In the genomic region with DNA sequence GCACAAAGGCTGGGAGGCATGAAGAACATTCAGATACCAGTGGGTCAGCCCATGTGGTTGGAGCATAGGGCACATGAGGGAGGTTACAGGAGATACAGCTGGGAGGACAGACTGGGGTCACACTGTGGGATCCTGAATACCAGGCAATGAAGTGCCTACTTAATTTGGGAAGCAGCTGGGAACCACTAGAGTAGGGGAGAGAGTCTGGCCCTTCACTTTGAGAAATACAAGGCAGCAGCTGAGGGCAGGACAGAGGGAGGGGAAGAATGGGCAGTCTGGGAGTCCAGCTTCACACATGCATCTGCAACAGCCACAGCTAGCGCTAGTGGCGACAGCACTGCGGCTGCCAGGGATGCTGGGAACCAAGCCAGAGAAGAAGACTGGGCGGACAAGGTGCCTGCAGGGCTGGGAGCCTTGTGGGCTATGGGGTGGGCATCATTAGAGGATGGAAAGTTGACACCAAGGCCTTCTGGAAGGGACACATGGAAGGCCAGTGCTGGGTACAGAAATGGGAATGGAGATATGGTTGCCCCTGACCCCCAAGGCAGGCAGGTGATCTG, we compare ENCODE assay signal across 17 cellular contexts. TPM values are rescaled to one million over a fixed set of nuclear protein-coding genes. Genes with fewer than 3 reads are reported as not detected.
DNase-seq lines count a peak whose midpoint lies in the region; ATAC-seq lines count a peak whose summit lies in the region.
"Had no signal": no experiment of that assay in that cellular context is flagged by ENCODE, and none has a peak within 500 bp of the region (broad histone marks: within the 10 kb centered on the region; RNA-seq: fewer than 3 reads in every experiment).

No MANE protein-coding gene starts in this region.

- H3K27me3 Mint-ChIP-seq in activated T-helper 2 cell treated with anti-CD3 and anti-CD28 coated beads, Interferon-gamma antibody, Interleukin-2, Interleukin-4, amounts not matched to agents 10 μg/mL and 5 μg/mL and 100 μg/mL, durations not matched to agents 14 hours and 24 hours and 36 hours (ENCODE audit: low read depth), result peaks cover 43% of the 10 kb centered on the region

- DNase-seq in Right ventricle myocardium superior (no peak), cardiac septum (ENCODE audit: low spot score) (no peak), NCI-H524 (lab: John Stamatoyannopoulos, UW) (peak; percentile 76 to 84), left cardiac atrium (no peak), kidney tubule cell (ENCODE audit: low spot score) (no peak)
- DNase-seq in activated CD4-positive, alpha-beta T cell treated with anti-CD3 and anti-CD28 coated beads, Interleukin-2, amount 50 U/mL, for 48 hours, result no peak
- no peak for DNase-seq in activated T-helper 2 cell treated with anti-CD3 and anti-CD28 coated beads, Interferon-gamma antibody, Interleukin-2, Interleukin-4, amounts not matched to agents 10 μg/mL and 5 μg/mL and 100 μg/mL, durations not matched to agents 14 hours and 24 hours and 36 hours (ENCODE audit: low spot score)
- DNase-seq: activated CD4-positive, alpha-beta T cell treated with anti-CD3 and anti-CD28 coated beads, Interleukin-2, amount 50 U/mL, for 4 hours; adrenal gland; CD4-positive, alpha-beta T cell; lower lobe of right lung; NCI-H1048; NCI-H2107; occipital lobe; T-helper 2 cell had no signal

- ATAC-seq in Right ventricle myocardium superior (ENCODE audit: poor library complexity) (peak; percentile 62), left cardiac atrium (peak; percentile 49 to 59)
- ATAC-seq: sciatic nerve had no signal

- no peaks in the 10 kb centered on the region for H3K4me1 Mint-ChIP-seq in activated T-helper 2 cell treated with anti-CD3 and anti-CD28 coated beads, Interferon-gamma antibody, Interleukin-2, Interleukin-4, amounts not matched to agents 10 μg/mL and 5 μg/mL and 100 μg/mL, durations not matched to agents 14 hours and 24 hours and 36 hours (ENCODE audit: low read depth)

- no peaks in the 10 kb centered on the region for H3K36me3 Mint-ChIP-seq in activated T-helper 2 cell treated with anti-CD3 and anti-CD28 coated beads, Interferon-gamma antibody, Interleukin-2, Interleukin-4, amounts not matched to agents 10 μg/mL and 5 μg/mL and 100 μg/mL, durations not matched to agents 14 hours and 24 hours and 36 hours (ENCODE audit: low read depth)

- no peak overlapping the region for H3K4me3 Mint-ChIP-seq in activated T-helper 2 cell treated with anti-CD3 and anti-CD28 coated beads, Interferon-gamma antibody, Interleukin-2, Interleukin-4, amounts not matched to agents 10 μg/mL and 5 μg/mL and 100 μg/mL, durations not matched to agents 14 hours and 24 hours and 36 hours (ENCODE audit: low read depth)
- H3K4me3 Mint-ChIP-seq: CD4-positive, alpha-beta T cell had no signal

- no peak overlapping the region for H3K27ac Mint-ChIP-seq in activated T-helper 2 cell treated with anti-CD3 and anti-CD28 coated beads, Interferon-gamma antibody, Interleukin-2, Interleukin-4, amounts not matched to agents 10 μg/mL and 5 μg/mL and 100 μg/mL, durations not matched to agents 14 hours and 24 hours and 36 hours
- H3K27ac Mint-ChIP-seq: CD4-positive, alpha-beta T cell had no signal

- H3K9me3 Mint-ChIP-seq in activated T-helper 2 cell treated with anti-CD3 and anti-CD28 coated beads, Interferon-gamma antibody, Interleukin-2, Interleukin-4, amounts not matched to agents 10 μg/mL and 5 μg/mL and 100 μg/mL, durations not matched to agents 14 hours and 24 hours and 36 hours, result no peaks in the 10 kb centered on the region
- H3K9me3 Mint-ChIP-seq: CD4-positive, alpha-beta T cell had no signal

- intact Hi-C loops in Right ventricle myocardium superior (cut with DNase I), result no loop called here
- intact Hi-C loops in cardiac septum (cut with DNase I), result no loop called here
- intact Hi-C loops in left cardiac atrium (cut with DNase I), result no loop called here
- intact Hi-C loops in activated T-helper 2 cell treated with anti-CD3 and anti-CD28 coated beads, Interferon-gamma antibody, Interleukin-2, Interleukin-4, amounts not matched to agents 10 μg/mL and 5 μg/mL and 100 μg/mL, durations not matched to agents 14 hours and 24 hours and 36 hours (cut with micrococcal nuclease), result no loop called here

RNA-seq across cellular contexts. Expression of a gene that starts 15.9 kb away (rescaled TPM):
- total RNA-seq in Right ventricle myocardium superior, result 1.9 TPM
- total RNA-seq in cardiac septum, result 3.9 TPM
- 1 to 10 TPM; 2.0 to 4.4 TPM for total RNA-seq in left cardiac atrium
- 0.18 TPM in 1 of 2 replicates, not detected in the other for total RNA-seq in activated T-helper 2 cell treated with anti-CD3 and anti-CD28 coated beads, Interferon-gamma antibody, Interleukin-2, Interleukin-4, amounts not matched to agents 10 μg/mL and 5 μg/mL and 100 μg/mL, durations not matched to agents 14 hours and 24 hours and 36 hours
- total RNA-seq: HT-29 had no signal

Comparison
In these comparisons a context has a peak if more than half of its experiments do, and no peak if none do; other contexts are left out.
1. DNase-seq: peak in NCI-H524 (2 of 2); none in Right ventricle myocardium superior (single experiment), cardiac septum (single experiment), left cardiac atrium (single experiment), kidney tubule cell (single experiment), activated CD4-positive, alpha-beta T cell treated with anti-CD3 and anti-CD28 coated beads, Interleukin-2, amount 50 U/mL, for 48 hours (0 of 2) and activated T-helper 2 cell treated with anti-CD3 and anti-CD28 coated beads, Interferon-gamma antibody, Interleukin-2, Interleukin-4, amounts not matched to agents 10 μg/mL and 5 μg/mL and 100 μg/mL, durations not matched to agents 14 hours and 24 hours and 36 hours (single experiment).